9 cellular contexts compared by ENCODE assay signal in the genomic region with DNA sequence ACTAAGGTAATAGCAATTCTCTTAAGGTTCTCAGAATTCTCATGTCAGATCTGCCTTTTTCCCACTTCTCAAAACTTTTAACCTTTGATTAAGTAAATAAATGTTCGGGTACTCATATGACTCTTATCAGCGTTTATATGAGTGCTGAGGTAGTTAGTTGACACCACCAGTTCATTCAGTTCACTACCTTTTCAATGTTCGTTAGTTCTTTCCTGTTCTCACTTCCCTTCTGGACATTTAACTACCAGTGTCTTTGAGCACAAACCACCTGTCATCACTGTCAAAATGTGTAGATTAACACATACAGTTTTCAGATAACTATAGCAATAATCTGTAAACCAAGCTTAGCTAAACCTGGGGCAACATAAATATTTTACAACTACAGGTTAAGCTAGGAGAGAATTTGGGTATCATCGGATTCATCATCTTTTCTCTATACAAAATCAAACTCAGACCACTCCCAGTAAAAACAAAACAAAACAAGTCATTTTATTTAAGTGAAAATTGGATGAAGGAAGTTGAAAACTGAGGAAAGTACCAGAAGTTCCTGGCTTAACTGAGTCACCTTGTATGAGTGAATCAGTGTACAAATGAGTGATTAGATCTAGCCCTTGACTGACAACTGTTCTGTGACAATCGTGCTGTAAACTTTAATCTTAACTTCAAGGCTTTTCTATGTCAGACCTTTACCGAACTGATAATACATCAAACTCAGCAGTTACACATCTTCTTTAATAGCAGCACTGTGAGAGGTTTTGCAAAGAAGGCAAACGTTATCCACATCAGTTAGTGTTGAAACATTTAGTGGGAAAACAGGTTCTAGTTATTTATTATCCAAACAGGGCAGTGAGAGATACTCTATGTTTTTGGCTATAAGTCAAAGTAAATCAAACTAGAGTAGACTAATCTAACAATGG. TPM values are rescaled to one million over a fixed set of nuclear protein-coding genes. Genes with fewer than 3 reads are reported as not detected.
DNase-seq lines count a peak whose midpoint lies in the region; ATAC-seq, FAIRE-seq and TF ChIP-seq lines count a peak whose summit lies in the region.
"Had no signal": no experiment of that assay in that cellular context is flagged by ENCODE, and none has a peak within 500 bp of the region (broad histone marks: within the 10 kb centered on the region; RNA-seq: fewer than 3 reads in every experiment).

No MANE protein-coding gene starts in this region.

- H3K9me3 Mint-ChIP-seq in activated CD8-positive, alpha-beta T cell treated with anti-CD3 and anti-CD28 coated beads, Interleukin-2, amount 10 ng/mL, durations not matched to agents 7 days and 5 days (ENCODE audit: insufficient read depth), result no peaks in the 10 kb centered on the region

- no peaks in the 10 kb centered on the region for H3K36me3 ChIP-seq in brain microvascular endothelial cell (replicated peaks)

- H3K27ac ChIP-seq in substantia nigra (ENCODE audit: low read depth, low read length, poor library complexity, severe bottlenecking) (no peak overlapping the region), brain microvascular endothelial cell (no peak overlapping the region)

- in situ Hi-C loops in brain microvascular endothelial cell (cut with HindIII; ENCODE audit: low pct_ligation_motif_present, low sequenced_read_pairs), result no loop called here

- DNase-seq in GM12892 (ENCODE audit: insufficient read length) (no peak), GM20000 (ENCODE audit: low spot score) (peak; percentile 14), RPMI8226 (no peak), substantia nigra (lab: John Stamatoyannopoulos, UW) (no peak), brain microvascular endothelial cell (no peak)
- no peak for DNase-seq in activated CD8-positive, alpha-beta T cell treated with anti-CD3 and anti-CD28 coated beads, Interleukin-2, amount 10 ng/mL, durations not matched to agents 7 days and 5 days
- DNase-seq: NCI-H146 had no signal

- no peak for TF ChIP-seq POLR2A in GM12892 (IDR thresholded peaks at IDR 0.05; ENCODE audit: low read depth, low read length)

- CTCF ChIA-PET in activated CD8-positive, alpha-beta T cell treated with anti-CD3 and anti-CD28 coated beads, Interleukin-2, amount 10 ng/mL, durations not matched to agents 7 days and 5 days (lab: Charles Lee), result no interaction called here

- no peaks in the 10 kb centered on the region for H3K4me1 Mint-ChIP-seq in activated CD8-positive, alpha-beta T cell treated with anti-CD3 and anti-CD28 coated beads, Interleukin-2, amount 10 ng/mL, durations not matched to agents 7 days and 5 days (ENCODE audit: low read depth)

- H3K4me3 ChIP-seq in brain microvascular endothelial cell (ENCODE audit: low read depth, low read length), result no peak overlapping the region

- no peaks in the 10 kb centered on the region for H3K27me3 ChIP-seq in brain microvascular endothelial cell (replicated peaks)

- H3K27ac Mint-ChIP-seq in activated CD8-positive, alpha-beta T cell treated with anti-CD3 and anti-CD28 coated beads, Interleukin-2, amount 10 ng/mL, durations not matched to agents 7 days and 5 days, result no peak overlapping the region

- H3K4me3 Mint-ChIP-seq in activated CD8-positive, alpha-beta T cell treated with anti-CD3 and anti-CD28 coated beads, Interleukin-2, amount 10 ng/mL, durations not matched to agents 7 days and 5 days, result no peak overlapping the region

- ATAC-seq in HG03159 (IDR thresholded peaks at IDR 0.05; ENCODE audit: unreplicated experiment), result peak; percentile 96
- no peak for ATAC-seq in activated CD8-positive, alpha-beta T cell treated with anti-CD3 and anti-CD28 coated beads, Interleukin-2, amount 10 ng/mL, durations not matched to agents 7 days and 5 days

- POLR2A ChIA-PET in activated CD8-positive, alpha-beta T cell treated with anti-CD3 and anti-CD28 coated beads, Interleukin-2, amount 10 ng/mL, durations not matched to agents 7 days and 5 days (lab: Charles Lee), result no interaction called here

- H3K36me3 Mint-ChIP-seq in activated CD8-positive, alpha-beta T cell treated with anti-CD3 and anti-CD28 coated beads, Interleukin-2, amount 10 ng/mL, durations not matched to agents 7 days and 5 days (ENCODE audit: low read depth), result no peaks in the 10 kb centered on the region

- TF ChIP-seq CTCF in GM20000 (IDR thresholded peaks at IDR 0.05; ENCODE audit: extremely low read depth, missing control alignments), result no peak
- no peak for TF ChIP-seq CTCF in brain microvascular endothelial cell (IDR thresholded peaks at IDR 0.05; ENCODE audit: low read depth, low read length, missing control alignments)

- peaks cover 11% of the 10 kb centered on the region for H3K27me3 Mint-ChIP-seq in activated CD8-positive, alpha-beta T cell treated with anti-CD3 and anti-CD28 coated beads, Interleukin-2, amount 10 ng/mL, durations not matched to agents 7 days and 5 days (ENCODE audit: low read depth)

- FAIRE-seq in GM12892 (lab: Jason Lieb, UNC) (peak; percentile 93), islet of Langerhans (lab: Jason Lieb, UNC) (peak; percentile 13)

RNA-seq across cellular contexts. Expression of a gene that starts 41.9 kb away (rescaled TPM):
- polyA plus RNA-seq in GM12892 (2012; ENCODE audit: missing spikeins), result not detected
- not detected for total RNA-seq in activated CD8-positive, alpha-beta T cell treated with anti-CD3 and anti-CD28 coated beads, Interleukin-2, amount 10 ng/mL, durations not matched to agents 7 days and 5 days
